In the genomic region with DNA sequence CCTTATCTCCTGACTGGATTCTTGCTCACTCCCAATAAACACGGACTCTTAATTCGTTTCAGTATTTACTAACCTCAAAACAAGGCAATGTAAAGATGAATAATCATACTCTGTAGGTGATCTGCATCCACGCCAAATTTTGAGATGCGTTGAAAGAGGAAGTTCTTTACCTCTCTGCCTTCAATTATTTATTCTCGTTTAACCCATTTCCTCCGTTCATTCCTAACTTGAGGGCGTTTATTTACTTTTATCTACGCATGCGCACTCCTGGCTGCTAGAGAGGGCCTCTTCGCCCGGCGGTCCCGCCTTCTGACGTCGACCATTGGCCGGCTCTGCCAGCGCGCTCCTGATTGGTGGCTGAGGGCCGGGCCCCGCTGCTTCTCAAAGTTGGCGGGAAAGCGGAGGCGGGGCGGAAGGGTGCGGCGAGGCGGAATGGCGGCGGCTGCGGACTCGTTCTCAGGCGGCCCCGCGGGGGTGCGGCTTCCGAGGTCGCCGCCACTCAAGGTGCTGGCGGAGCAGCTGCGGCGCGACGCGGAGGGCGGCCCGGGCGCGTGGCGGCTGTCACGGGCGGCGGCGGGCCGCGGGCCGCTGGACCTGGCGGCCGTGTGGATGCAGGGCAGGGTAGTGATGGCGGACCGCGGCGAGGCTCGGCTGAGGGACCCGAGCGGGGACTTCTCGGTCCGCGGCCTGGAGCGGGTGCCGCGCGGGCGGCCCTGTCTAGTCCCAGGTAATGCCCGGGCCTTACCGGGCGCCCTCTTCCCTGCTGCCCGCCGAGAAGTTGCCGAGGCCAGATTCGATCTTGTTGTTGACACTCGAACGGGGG, we compare ENCODE assay signal across 7 cellular contexts. TPM values are rescaled to one million over a fixed set of nuclear protein-coding genes. Genes with fewer than 3 reads are reported as not detected.
DNase-seq lines count a peak whose midpoint lies in the region; ATAC-seq and TF ChIP-seq lines count a peak whose summit lies in the region.

RMI2 (plus strand) TSS at position 420 of the 823 bp plus-strand sequence; CDS start at position 433, 13 bp downstream.

- H3K79me2 ChIP-seq in hepatocyte = peaks cover 38% of the 10 kb centered on the region

- ATAC-seq in GM18511 (IDR thresholded peaks at IDR 0.05; ENCODE audit: unreplicated experiment) = peak; percentile 98
- peak; percentile 90 for ATAC-seq in HG03025 (IDR thresholded peaks at IDR 0.05; ENCODE audit: low FRiP score, unreplicated experiment)

- no peaks in the 10 kb centered on the region for H3K36me3 ChIP-seq in hepatocyte (replicated peaks; ENCODE audit: insufficient read depth, low read depth)

- H3K9me2 ChIP-seq in hepatocyte (replicated peaks; ENCODE audit: insufficient read depth) = no peaks in the 10 kb centered on the region

- H3K4me1 ChIP-seq in hepatocyte (ENCODE audit: insufficient read depth) = peaks cover 13% of the 10 kb centered on the region

- TF ChIP-seq CTCF in astrocyte of the cerebellum (IDR thresholded peaks at IDR 0.05; ENCODE audit: low read depth, low read length, missing control alignments) (no peak), hepatocyte (IDR thresholded peaks at IDR 0.05; ENCODE audit: poor library complexity) (no peak)

- H3K9me3 ChIP-seq in hepatocyte (ENCODE audit: low read depth) = no peaks in the 10 kb centered on the region

- under 1% methylated on average over 67 of the region's 82 CpGs for WGBS in hepatocyte (ENCODE audit: low lambda C conversion rate, missing lambda C conversion rate)

- H3K27ac ChIP-seq in hepatocyte = no peak within 1 kb of the TSS

- H3K4me3 ChIP-seq in astrocyte of the cerebellum (ENCODE audit: low read depth, low read length) (peak within 1 kb of the TSS; percentile 38), hepatocyte (peak within 1 kb of the TSS; percentile 45)

- H2AFZ ChIP-seq in hepatocyte = peak within 1 kb of the TSS; percentile 69

- peak within 1 kb of the TSS; percentile 80 for H3K4me2 ChIP-seq in hepatocyte

- no peaks in the 10 kb centered on the region for H4K20me1 ChIP-seq in hepatocyte (ENCODE audit: insufficient read depth, poor library complexity, severe bottlenecking)

- in situ Hi-C loops in astrocyte of the cerebellum (cut with HindIII; ENCODE audit: low sequenced_read_pairs) = no loop called here

- H3K27me3 ChIP-seq in hepatocyte = no peaks in the 10 kb centered on the region

- peak; percentile 95 for DNase-seq in NCI-H2029 treated with DMSO at 0.1 percent for 48 hours (lab: John Stamatoyannopoulos, UW)
- DNase-seq in T-helper 22 cell (ENCODE audit: low read depth) = peak; percentile 93
- peak; percentile 87 for DNase-seq in astrocyte of the cerebellum (ENCODE audit: low read depth)
- DNase-seq in hepatocyte (ENCODE audit: low spot score) = peak; percentile 99
- peak; percentile 93 for DNase-seq in retina

RNA-seq across cellular contexts. Expression of gene RMI2, which starts in this region (rescaled TPM):
- total RNA-seq in hepatocyte = 6.7 and 9.8 TPM in 2 replicates
- polyA plus RNA-seq in hepatocyte = 11.4 and 16.1 TPM in 2 replicates
